Comparison of ENCODE assay signal across 14 cellular contexts in genomic region chr5:67205981-67206380, GRCh38. TPM values are rescaled to one million over a fixed set of nuclear protein-coding genes. Genes with fewer than 3 reads are reported as not detected.
DNase-seq lines count a peak whose midpoint lies in the region; ATAC-seq, FAIRE-seq and TF ChIP-seq lines count a peak whose summit lies in the region.
"Had no signal": no experiment of that assay in that cellular context is flagged by ENCODE, and none has a peak within 500 bp of the region (broad histone marks: within the 10 kb centered on the region; RNA-seq: fewer than 3 reads in every experiment).

No MANE protein-coding gene starts in this region.

- DNase-seq in activated T-cell treated with anti-CD3 and anti-CD28 coated beads, Interleukin-2, amount 50 U/mL, for 24 hours = no peak
- no peak for DNase-seq in activated T-cell treated with anti-CD3 and anti-CD28 coated beads, Interleukin-2, amount 50 U/mL, for 1 hour
- DNase-seq in activated CD4-positive, alpha-beta memory T cell treated with anti-CD3 and anti-CD28 coated beads for 36 hours = peak; percentile 49
- DNase-seq in hepatocyte (ENCODE audit: low spot score) (no peak), upper lobe of left lung (no peak), H54 (ENCODE audit: insufficient read length, low spot score) (no peak), RPMI8226 (no peak), MG63 (no peak)
- DNase-seq: cerebellar nuclear complex; NCI-H1105; NCI-H526; stimulated activated CD4-positive, alpha-beta T cell treated with anti-CD3 and anti-CD28 coated beads, Interleukin-12 subunit alpha, Interleukin-12 subunit beta, amount 100 ng/mL, for 4 hours had no signal

- WGBS in hepatocyte (ENCODE audit: low lambda C conversion rate, missing lambda C conversion rate) = 97% methylated on average over 3 of the region's 3 CpGs
- WGBS in upper lobe of left lung, 2 donors = 87 to 98% methylated on average over 3 of the region's 3 CpGs

- no peak overlapping the region for H2AFZ ChIP-seq in hepatocyte

- intact Hi-C loops in activated CD4-positive, alpha-beta memory T cell treated with anti-CD3 and anti-CD28 coated beads for 36 hours (cut with micrococcal nuclease) = loop anchor here (1.0 to 10.0 kb wide), 7 partner anchors 9 to 1229 kb away; partner anchors contain the start of gene SREK1

- POLR2A ChIA-PET in activated CD4-positive, alpha-beta memory T cell treated with anti-CD3 and anti-CD28 coated beads for 36 hours (lab: Charles Lee) = interaction anchor here (1.4 to 8.7 kb wide), 5 partner anchors 10 to 378 kb away, joined by 3 to 104 read pairs (median 4); no protein-coding TSS in a partner anchor

- no peak for ATAC-seq in upper lobe of left lung (ENCODE audit: low FRiP score in 2 of 2)

- no peak for FAIRE-seq in H54 (lab: Jason Lieb, UNC)
- FAIRE-seq: islet of Langerhans had no signal

- TF ChIP-seq POLR2A in upper lobe of left lung (IDR thresholded peaks at IDR 0.05) (no peak), H54 (IDR thresholded peaks at IDR 0.05; ENCODE audit: low read depth, low read length) (no peak)

- peaks cover 81% of the 10 kb centered on the region for H3K4me1 Mint-ChIP-seq in activated T-cell treated with anti-CD3 and anti-CD28 coated beads, Interleukin-2, amount 50 U/mL, for 24 hours (ENCODE audit: low read depth)
- H3K4me1 Mint-ChIP-seq in activated CD4-positive, alpha-beta memory T cell treated with anti-CD3 and anti-CD28 coated beads for 36 hours (ENCODE audit: low read depth) = peaks cover 77% of the 10 kb centered on the region
- H3K4me1 Mint-ChIP-seq: neural crest cell had no signal

- peaks cover 5% of the 10 kb centered on the region for H3K4me1 ChIP-seq in hepatocyte (ENCODE audit: insufficient read depth)
- H3K4me1 ChIP-seq in upper lobe of left lung = peaks cover 10 to 15% (median 11%) of the 10 kb centered on the region in 4 donors

- no peak for TF ChIP-seq EP300 in upper lobe of left lung (IDR thresholded peaks at IDR 0.05)

- H3K27me3 ChIP-seq in hepatocyte = no peaks in the 10 kb centered on the region
- no peaks in the 10 kb centered on the region for H3K27me3 ChIP-seq in upper lobe of left lung
- H3K27me3 ChIP-seq in MG63 = no peaks in the 10 kb centered on the region

- H3K36me3 ChIP-seq in hepatocyte (replicated peaks; ENCODE audit: insufficient read depth, low read depth) = no peaks in the 10 kb centered on the region
- no peaks in the 10 kb centered on the region for H3K36me3 ChIP-seq in upper lobe of left lung
- no peaks in the 10 kb centered on the region for H3K36me3 ChIP-seq in MG63

- no peaks in the 10 kb centered on the region for H3K27me3 Mint-ChIP-seq in activated T-cell treated with anti-CD3 and anti-CD28 coated beads, Interleukin-2, amount 50 U/mL, for 24 hours
- no peaks in the 10 kb centered on the region for H3K27me3 Mint-ChIP-seq in activated CD4-positive, alpha-beta memory T cell treated with anti-CD3 and anti-CD28 coated beads for 36 hours

- H3K4me3 ChIP-seq in hepatocyte (no peak overlapping the region), upper lobe of left lung (no peak overlapping the region), MG63 (no peak overlapping the region)

- H4K20me1 ChIP-seq in hepatocyte (ENCODE audit: insufficient read depth, poor library complexity, severe bottlenecking) = no peaks in the 10 kb centered on the region

- CTCF ChIA-PET in activated CD4-positive, alpha-beta memory T cell treated with anti-CD3 and anti-CD28 coated beads for 36 hours (lab: Charles Lee) = interaction anchor here (1.1 to 14.4 kb wide), 7 partner anchors 16 to 391 kb away, joined by 3 to 363 read pairs (median 4); no protein-coding TSS in a partner anchor

- peak overlapping the region; percentile 85 for H3K27ac Mint-ChIP-seq in activated T-cell treated with anti-CD3 and anti-CD28 coated beads, Interleukin-2, amount 50 U/mL, for 24 hours
- peak overlapping the region; percentile 90 for H3K27ac Mint-ChIP-seq in activated CD4-positive, alpha-beta memory T cell treated with anti-CD3 and anti-CD28 coated beads for 36 hours

- no peak for TF ChIP-seq CTCF in hepatocyte (IDR thresholded peaks at IDR 0.05; ENCODE audit: poor library complexity)
- no peak for TF ChIP-seq CTCF in upper lobe of left lung (IDR thresholded peaks at IDR 0.05)

- no peaks in the 10 kb centered on the region for H3K36me3 Mint-ChIP-seq in activated T-cell treated with anti-CD3 and anti-CD28 coated beads, Interleukin-2, amount 50 U/mL, for 24 hours (ENCODE audit: low read depth)
- H3K36me3 Mint-ChIP-seq in activated CD4-positive, alpha-beta memory T cell treated with anti-CD3 and anti-CD28 coated beads for 36 hours = peaks cover 5% of the 10 kb centered on the region

- peak overlapping the region; percentile 9 for H3K4me3 Mint-ChIP-seq in activated T-cell treated with anti-CD3 and anti-CD28 coated beads, Interleukin-2, amount 50 U/mL, for 24 hours
- peak overlapping the region; percentile 38 for H3K4me3 Mint-ChIP-seq in activated CD4-positive, alpha-beta memory T cell treated with anti-CD3 and anti-CD28 coated beads for 36 hours
- H3K4me3 Mint-ChIP-seq: neural crest cell had no signal

- H3K27ac ChIP-seq in hepatocyte = peak overlapping the region; percentile 73
- H3K27ac ChIP-seq in upper lobe of left lung = peak overlapping the region; percentile 48 to 78 (median 67)

- H3K9me2 ChIP-seq in hepatocyte (replicated peaks; ENCODE audit: insufficient read depth) = no peaks in the 10 kb centered on the region

- H3K4me2 ChIP-seq in hepatocyte = no peak overlapping the region

- H3K79me2 ChIP-seq in hepatocyte = no peaks in the 10 kb centered on the region

- H3K9me3 ChIP-seq in hepatocyte (ENCODE audit: low read depth) = no peaks in the 10 kb centered on the region
- H3K9me3 ChIP-seq in upper lobe of left lung = no peaks in the 10 kb centered on the region
- H3K9me3 ChIP-seq in MG63 = no peaks in the 10 kb centered on the region

- peaks cover 2% of the 10 kb centered on the region for H3K9me3 Mint-ChIP-seq in activated T-cell treated with anti-CD3 and anti-CD28 coated beads, Interleukin-2, amount 50 U/mL, for 24 hours
- H3K9me3 Mint-ChIP-seq in activated CD4-positive, alpha-beta memory T cell treated with anti-CD3 and anti-CD28 coated beads for 36 hours = peaks cover 6% of the 10 kb centered on the region

RNA-seq across cellular contexts. Expression of gene CD180, which starts 9.4 kb away (rescaled TPM):
- total RNA-seq in activated CD4-positive, alpha-beta memory T cell treated with anti-CD3 and anti-CD28 coated beads for 36 hours = under 1 TPM; 0.07 to 0.21 TPM
- total RNA-seq in hepatocyte (0.07 and 0.12 TPM in 2 replicates), upper lobe of left lung (1 to 10 TPM in 5 of 6 donors, under 1 TPM in 1; 1.00 to 4.8 (median 1.9) TPM)
- 0.24 TPM in 1 of 2 replicates, not detected in the other for polyA plus RNA-seq in hepatocyte
- not detected in 2 replicates for total RNA-seq in MG63 (2014; rRNA removed; shearing (Covaris generic); ENCODE audit: low replicate concordance)
- total RNA-seq: neural crest cell had no signal
